In the genomic region with DNA sequence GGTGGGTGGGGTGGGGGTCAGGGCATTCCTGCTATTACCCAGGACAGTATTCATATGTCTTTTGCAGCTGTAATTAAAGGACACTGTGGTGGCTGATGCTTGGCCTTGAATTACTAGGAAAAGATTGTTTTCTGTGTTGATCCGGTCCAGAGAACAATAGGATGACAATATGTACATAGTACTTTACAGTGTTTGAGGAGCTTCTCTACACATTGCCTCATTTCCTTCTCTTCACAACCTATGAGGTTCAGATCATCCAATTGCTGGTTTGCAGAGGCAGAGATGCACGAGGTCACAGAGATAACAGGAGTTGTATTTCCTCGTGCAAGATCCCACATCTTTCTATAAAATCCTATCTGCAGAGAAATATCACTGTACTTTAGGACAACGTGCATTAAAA, we compare ENCODE assay signal across 14 cellular contexts.
"Had no signal": no experiment of that assay in that cellular context is flagged by ENCODE, and none has a peak within 500 bp of the region (broad histone marks: within the 10 kb centered on the region; RNA-seq: fewer than 3 reads in every experiment).

No MANE protein-coding gene starts in this region.

- H3K27me3 ChIP-seq: adrenal gland, suprapubic skin had no signal

- H3K4me3 ChIP-seq: adrenal gland, heart left ventricle, prostate gland, skin epidermis, suprapubic skin had no signal

- ATAC-seq: activated CD8-positive, alpha-beta memory T cell treated with anti-CD3 and anti-CD28 coated beads, Interleukin-2, amount 10 ng/mL, durations not matched to agents 7 days and 5 days; right cardiac atrium; stimulated activated naive CD8-positive, alpha-beta T cell treated with anti-CD3 and anti-CD28 coated beads, Interleukin-15, Interleukin-2, amounts not matched to agents 100 U/mL and 50 U/mL, for 24 hours had no signal

- DNase-seq: activated CD4-positive, alpha-beta memory T cell treated with anti-CD3 and anti-CD28 coated beads for 36 hours; activated CD8-positive, alpha-beta memory T cell treated with anti-CD3 and anti-CD28 coated beads, Interleukin-2, amount 10 ng/mL, durations not matched to agents 7 days and 5 days; activated effector memory CD4-positive, alpha-beta T cell treated with Interleukin-2 at 50 U/mL for 16 hours; activated T-cell treated with anti-CD3 and anti-CD28 coated beads, Interleukin-2, amount 50 U/mL, for 24 hours; adrenal gland; heart left ventricle; immature natural killer cell; right cardiac atrium; stimulated activated naive CD8-positive, alpha-beta T cell treated with anti-CD3 and anti-CD28 coated beads, Interleukin-15, Interleukin-2, amounts not matched to agents 100 U/mL and 50 U/mL, for 24 hours; trophoblast cell had no signal

- H3K27ac ChIP-seq: adrenal gland, epithelial cell of prostate, heart left ventricle, prostate gland, skin epidermis, suprapubic skin had no signal

- H3K4me1 ChIP-seq: adrenal gland, prostate gland, suprapubic skin had no signal

- H3K36me3 ChIP-seq: adrenal gland, heart left ventricle, prostate gland, suprapubic skin had no signal

- H3K9me3 ChIP-seq: adrenal gland, heart left ventricle, prostate gland, suprapubic skin had no signal
